28 cellular contexts compared by ENCODE assay signal in the genomic region with DNA sequence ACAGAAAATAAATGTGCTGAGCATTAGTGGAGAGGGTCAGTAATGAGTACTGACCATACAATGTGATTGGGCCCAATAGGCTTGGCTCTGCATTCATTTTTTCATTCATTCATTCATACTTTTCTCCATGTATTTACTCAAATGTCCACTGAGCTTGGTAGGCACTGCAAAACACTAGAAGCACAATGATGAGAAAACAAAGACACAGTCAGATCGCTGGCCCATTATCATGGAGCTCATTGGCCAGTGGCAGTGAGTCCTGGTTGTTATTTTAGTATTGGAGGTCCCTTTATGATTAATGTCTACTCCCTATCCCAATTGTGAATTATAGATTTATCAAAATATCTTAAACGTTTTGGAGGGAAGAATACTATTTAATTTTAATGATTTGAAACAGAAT.
"Had no signal": no experiment of that assay in that cellular context is flagged by ENCODE, and none has a peak within 500 bp of the region (broad histone marks: within the 10 kb centered on the region; RNA-seq: fewer than 3 reads in every experiment).

No MANE protein-coding gene starts in this region.

- DNase-seq: activated B cell treated with CpG ODN at 0.5 μM for 24 hours; activated CD4-positive, alpha-beta memory T cell treated with anti-CD3 and anti-CD28 coated beads for 36 hours; activated CD4-positive, alpha-beta T cell treated with anti-CD3 and anti-CD28 coated beads for 48 hours; activated CD4-positive, alpha-beta T cell treated with anti-CD3 and anti-CD28 coated beads, Interleukin-2, amount 50 U/mL, for 1 hour; activated CD8-positive, alpha-beta memory T cell treated with anti-CD3 and anti-CD28 coated beads, Interleukin-2, amount 10 ng/mL, durations not matched to agents 7 days and 5 days; activated CD8-positive, alpha-beta memory T cell treated with anti-CD3 and anti-CD28 coated beads, Interleukin-2, amount 50 U/mL, for 4 hours; activated CD8-positive, alpha-beta T cell treated with anti-CD3 and anti-CD28 coated beads, Interleukin-2, amount 10 ng/mL, durations not matched to agents 7 days and 5 days; activated effector memory CD4-positive, alpha-beta T cell treated with anti-CD3 and anti-CD28 coated beads, Interleukin-2, amount 50 U/mL, for 16 hours; activated naive CD4-positive, alpha-beta T cell treated with anti-CD3 and anti-CD28 coated beads for 36 hours; activated naive CD8-positive, alpha-beta T cell treated with anti-CD3 and anti-CD28 coated beads for 36 hours; activated naive CD8-positive, alpha-beta T cell treated with anti-CD3 and anti-CD28 coated beads, Interleukin-2, amount 50 U/mL, for 24 hours; activated T-cell treated with anti-CD3 and anti-CD28 coated beads, Interleukin-2, amount 50 U/mL, for 1 hour; activated T-cell treated with anti-CD3 and anti-CD28 coated beads, Interleukin-2, amount 50 U/mL, for 48 hours; adrenal gland; effector CD4-positive, alpha-beta T cell; effector memory CD8-positive, alpha-beta T cell; foreskin fibroblast; glutamatergic neuron; heart left ventricle; T-helper 1 cell; T-helper 17 cell; T1000; WERI-Rb-1 had no signal

- H3K27ac ChIP-seq: adrenal gland, ascending aorta, breast epithelium, cardiac muscle cell, coronary artery, epithelial cell of prostate, heart left ventricle, WERI-Rb-1 had no signal
